In the genomic region with DNA sequence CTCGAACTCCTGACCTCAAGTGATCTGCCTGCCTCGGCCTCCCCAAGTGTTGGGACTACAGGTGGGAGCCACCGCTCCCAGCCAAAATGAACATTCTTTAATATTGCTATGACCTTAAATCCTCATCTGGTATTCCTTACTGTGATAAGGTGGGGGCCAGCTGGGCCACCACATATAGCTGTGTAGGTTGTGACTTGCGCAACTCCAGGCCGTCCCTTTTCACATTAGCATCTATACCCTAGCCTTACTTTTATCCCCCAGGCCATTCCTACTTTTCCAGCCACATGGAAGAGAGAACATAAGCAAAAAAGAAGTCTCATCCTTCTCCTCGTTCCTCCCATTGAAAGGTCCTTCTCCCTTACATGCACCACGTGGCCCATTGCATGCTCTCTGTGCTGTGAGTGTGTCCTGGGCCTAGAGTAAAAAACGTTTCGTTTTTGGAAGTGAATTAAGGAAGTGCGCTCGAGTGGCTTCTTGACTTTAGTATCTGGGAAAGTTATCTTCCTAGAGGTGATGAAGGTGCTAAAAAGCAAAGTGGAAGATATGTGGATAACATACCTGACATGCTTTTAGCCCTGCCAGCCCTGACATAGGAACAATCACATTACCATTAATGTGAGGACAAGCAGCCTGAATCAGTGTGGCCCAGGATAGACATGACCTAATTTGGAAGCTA, we compare ENCODE assay signal across 23 cellular contexts. TPM values are rescaled to one million over a fixed set of nuclear protein-coding genes. Genes with fewer than 3 reads are reported as not detected.
DNase-seq lines count a peak whose midpoint lies in the region; ATAC-seq and TF ChIP-seq lines count a peak whose summit lies in the region.
"Had no signal": no experiment of that assay in that cellular context is flagged by ENCODE, and none has a peak within 500 bp of the region (broad histone marks: within the 10 kb centered on the region; RNA-seq: fewer than 3 reads in every experiment).

No MANE protein-coding gene starts in this region.

- TF ChIP-seq CTCF in gastroesophageal sphincter (IDR thresholded peaks at IDR 0.05), result no peak
- TF ChIP-seq CTCF in smooth muscle cell (IDR thresholded peaks at IDR 0.05; ENCODE audit: borderline replicate concordance, insufficient read depth, poor library complexity, severe bottlenecking), result no peak

- H3K4me2 ChIP-seq in smooth muscle cell, result no peak overlapping the region

- H3K9me3 ChIP-seq in SK-N-MC (ENCODE audit: low read depth, low read length) (no peaks in the 10 kb centered on the region; the same call in 1 of the 2 replicates), gastroesophageal sphincter (no peaks in the 10 kb centered on the region), smooth muscle cell (replicated peaks; ENCODE audit: low read depth) (peaks cover 4% of the 10 kb centered on the region)
- H3K9me3 ChIP-seq: heart left ventricle, Peyer's patch had no signal

- H3K4me3 ChIP-seq in SK-N-MC, result no peak overlapping the region
- no peak overlapping the region for H3K4me3 ChIP-seq in gastroesophageal sphincter
- no peak overlapping the region for H3K4me3 ChIP-seq in smooth muscle cell
- H3K4me3 ChIP-seq: heart left ventricle, Peyer's patch had no signal

- no peak overlapping the region for H3K9ac ChIP-seq in SK-N-MC (ENCODE audit: insufficient read length)
- H3K9ac ChIP-seq in smooth muscle cell (ENCODE audit: low read depth), result no peak overlapping the region

- TF ChIP-seq EP300 in Ishikawa (IDR thresholded peaks at IDR 0.05; ENCODE audit: borderline replicate concordance) (no peak), gastroesophageal sphincter (IDR thresholded peaks at IDR 0.05) (no peak)

- H3F3A ChIP-seq in smooth muscle cell (ENCODE audit: low read depth), result peaks cover 9% of the 10 kb centered on the region

- ATAC-seq in gastroesophageal sphincter (no peak), GM18870 (IDR thresholded peaks at IDR 0.05; ENCODE audit: unreplicated experiment) (no peak)
- ATAC-seq: stimulated activated effector memory CD8-positive, alpha-beta T cell treated with anti-CD3 and anti-CD28 coated beads, Interleukin-12 subunit alpha, Interleukin-12 subunit beta, amount 100 ng/mL, for 72 hours had no signal

- no peak for TF ChIP-seq RAD21 in Ishikawa (IDR thresholded peaks at IDR 0.05; ENCODE audit: low read depth)

- peak overlapping the region; percentile 62 for H3K27ac ChIP-seq in SK-N-MC
- H3K27ac ChIP-seq in gastroesophageal sphincter, result peak overlapping the region in 3 of 4 donors; percentile 12 to 74 (median 74)
- peak overlapping the region; percentile 2 for H3K27ac ChIP-seq in smooth muscle cell (ENCODE audit: low read depth)
- H3K27ac ChIP-seq in caudate nucleus (ENCODE audit: low read depth, low read length), result no peak overlapping the region
- H3K27ac ChIP-seq: C4-2B, HL-60, Peyer's patch had no signal

- H3K79me2 ChIP-seq in smooth muscle cell (ENCODE audit: low read depth), result no peaks in the 10 kb centered on the region

- 85% methylated on average over 6 to 11 of the region's 11 CpGs for WGBS in gastroesophageal sphincter (ENCODE audit: low coverage in 1 of 2), 2 donors
- 69% methylated on average over 11 of the region's 11 CpGs for WGBS in smooth muscle cell (ENCODE audit: low lambda C conversion rate)

- DNase-seq in SK-N-MC (ENCODE audit: low read depth, low spot score) (no peak), smooth muscle cell (lab: John Stamatoyannopoulos, UW; ENCODE audit: unreplicated experiment) (no peak), HuH-7 (ENCODE audit: low spot score) (no peak), caudate nucleus (lab: John Stamatoyannopoulos, UW) (no peak)
- DNase-seq: activated CD4-positive, alpha-beta T cell treated with anti-CD3 and anti-CD28 coated beads for 48 hours; activated naive CD4-positive, alpha-beta T cell treated with anti-CD3 and anti-CD28 coated beads, Interleukin-2, amount 50 U/mL, for 16 hours; amygdala; Calu3; DND-41; heart left ventricle; MM.1S; NCI-H1694 treated with DMSO at 0.1 percent for 48 hours; NCI-H2171 treated with DMSO at 0.1 percent for 48 hours; NCI-H526; Peyer's patch; stimulated activated CD4-positive, alpha-beta T cell treated with anti-CD3 and anti-CD28 coated beads, Interleukin-2, amount 100 ng/mL, for 48 hours; T-helper 2 cell had no signal

- H4K20me1 ChIP-seq in smooth muscle cell (ENCODE audit: low read depth), result no peaks in the 10 kb centered on the region

- H3K36me3 ChIP-seq in SK-N-MC (ENCODE audit: insufficient read depth, low read length) (no peaks in the 10 kb centered on the region), gastroesophageal sphincter (no peaks in the 10 kb centered on the region), smooth muscle cell (ENCODE audit: low read depth) (no peaks in the 10 kb centered on the region)
- H3K36me3 ChIP-seq: heart left ventricle, Peyer's patch had no signal

- H3K27me3 ChIP-seq in gastroesophageal sphincter, result no peaks in the 10 kb centered on the region
- no peaks in the 10 kb centered on the region for H3K27me3 ChIP-seq in smooth muscle cell (ENCODE audit: low read depth)
- H3K27me3 ChIP-seq: heart left ventricle, Peyer's patch had no signal

- H3K4me1 ChIP-seq in gastroesophageal sphincter (peaks cover 0 to 42% (median 13%) of the 10 kb centered on the region in 3 donors), smooth muscle cell (ENCODE audit: low read depth) (no peaks in the 10 kb centered on the region)

- H2AFZ ChIP-seq in smooth muscle cell (ENCODE audit: low read depth), result peak overlapping the region; percentile 28

- no peak for TF ChIP-seq POLR2A in gastroesophageal sphincter (IDR thresholded peaks at IDR 0.05)

TF ChIP-seq in Ishikawa, 13 proteins besides CTCF, POLR2A, EP300 and RAD21:
- TF ChIP-seq TAF1 (IDR thresholded peaks at IDR 0.05; ENCODE audit: low read depth) (no peak), CEBPB (IDR thresholded peaks at IDR 0.05) (0 out of 2 replicates have a peak, but pooled peaks have one; percentile 25)

RNA-seq across cellular contexts. Expression of a gene that starts 56.8 kb away (rescaled TPM):
- total RNA-seq in gastroesophageal sphincter, result 10 to 100 TPM; 67.7 to 98.9 (median 84.1) TPM
- total RNA-seq in smooth muscle cell, result 28.4 and 31.9 TPM in 2 replicates
- polyA plus RNA-seq in smooth muscle cell, result 10.4 and 15.9 TPM in 2 replicates
